24 cellular contexts compared by ENCODE assay signal in the genomic region with DNA sequence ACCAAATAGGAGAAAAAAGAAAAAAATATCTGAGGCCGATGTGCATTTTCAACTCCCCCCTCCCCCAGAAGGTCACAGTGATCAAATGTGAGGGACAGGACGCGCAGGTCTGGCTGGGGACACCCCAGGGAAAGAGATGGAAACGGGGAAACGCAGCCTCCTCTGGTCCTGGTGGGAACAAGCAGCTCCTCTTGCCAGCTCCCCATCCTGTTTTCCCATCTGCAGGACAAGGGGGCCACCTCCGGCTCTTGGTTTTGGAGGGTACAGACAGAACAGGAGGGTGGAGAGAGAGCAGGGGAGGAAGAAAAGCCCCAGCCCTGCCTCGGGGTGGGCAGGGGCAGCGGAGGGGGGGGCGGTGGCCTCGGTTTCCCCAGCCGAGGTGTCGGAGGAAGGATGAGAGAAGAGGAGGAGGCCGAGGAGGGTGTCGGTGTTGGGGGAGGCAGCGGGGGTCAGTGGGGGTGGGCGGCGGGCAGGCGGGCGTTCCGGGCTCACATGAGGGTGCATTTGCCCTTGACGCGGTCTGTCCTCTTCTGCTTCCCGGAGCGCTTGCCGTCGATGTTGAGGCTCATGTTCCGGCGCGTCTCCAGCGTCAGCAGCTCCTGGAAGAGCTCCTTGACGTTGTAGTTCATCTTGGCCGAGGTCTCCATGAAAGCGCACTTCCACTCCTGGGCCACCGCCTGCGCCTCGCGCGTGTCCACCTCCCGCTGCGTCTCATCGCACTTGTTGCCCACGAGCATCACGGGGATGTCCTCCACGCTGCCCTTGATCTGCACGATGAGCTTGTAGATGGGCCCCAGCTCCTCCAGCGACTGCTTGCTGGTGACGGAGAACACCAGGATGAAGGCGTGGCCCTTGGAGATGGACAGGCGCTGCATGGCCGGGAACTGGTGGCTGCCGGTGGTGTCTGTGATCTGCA.
"Had no signal": no experiment of that assay in that cellular context is flagged by ENCODE, and none has a peak within 500 bp of the region (broad histone marks: within the 10 kb centered on the region; RNA-seq: fewer than 3 reads in every experiment).

No MANE protein-coding gene starts in this region.

- H3K27ac ChIP-seq: Peyer's patch, RWPE1 had no signal

- H3K27ac Mint-ChIP-seq: activated B cell treated with CpG ODN at 0.5 μM for 24 hours; activated CD4-positive, alpha-beta T cell treated with anti-CD3 and anti-CD28 coated beads, Interleukin-2, amount 10 ng/mL, durations not matched to agents 24 days and 14 days; activated naive CD4-positive, alpha-beta T cell treated with anti-CD3 and anti-CD28 coated beads for 36 hours; activated naive CD8-positive, alpha-beta T cell; activated T-helper 17 cell treated with anti-CD3 and anti-CD28 coated beads, Interleukin-2, amount 50 U/mL, for 72 hours; T-cell had no signal

- H3K4me3 ChIP-seq: Peyer's patch had no signal

- H3K36me3 ChIP-seq: Peyer's patch had no signal

- H3K4me3 Mint-ChIP-seq: activated B cell treated with CpG ODN at 0.5 μM for 24 hours; activated CD4-positive, alpha-beta T cell treated with anti-CD3 and anti-CD28 coated beads, Interleukin-2, amount 10 ng/mL, durations not matched to agents 24 days and 14 days; activated naive CD4-positive, alpha-beta T cell treated with anti-CD3 and anti-CD28 coated beads for 36 hours; activated naive CD8-positive, alpha-beta T cell; activated T-cell treated with anti-CD3 and anti-CD28 coated beads, Interleukin-2, amount 50 U/mL, for 4 hours; activated T-helper 17 cell treated with anti-CD3 and anti-CD28 coated beads, Interleukin-2, amount 50 U/mL, for 72 hours; T-cell had no signal

- ATAC-seq: activated T-cell treated with anti-CD3 and anti-CD28 coated beads, Interleukin-2, amount 50 U/mL, for 4 hours; activated T-helper 17 cell treated with anti-CD3 and anti-CD28 coated beads, Interleukin-2, amount 50 U/mL, for 72 hours; T-cell had no signal

- FAIRE-seq: TTC549 had no signal

- DNase-seq: activated B cell treated with CpG ODN at 0.5 μM for 24 hours; activated CD4-positive, alpha-beta T cell treated with anti-CD3 and anti-CD28 coated beads for 1 hour; activated CD4-positive, alpha-beta T cell treated with anti-CD3 and anti-CD28 coated beads, Interleukin-2, amount 10 ng/mL, durations not matched to agents 24 days and 14 days; activated CD4-positive, alpha-beta T cell treated with anti-CD3 and anti-CD28 coated beads, Interleukin-2, amount 50 U/mL, for 48 hours; activated CD8-positive, alpha-beta memory T cell treated with anti-CD3 and anti-CD28 coated beads for 24 hours; activated gamma-delta T cell; activated naive CD4-positive, alpha-beta T cell treated with anti-CD3 and anti-CD28 coated beads for 36 hours; activated T-cell treated with anti-CD3 and anti-CD28 coated beads, Interleukin-2, amount 50 U/mL, for 4 hours; amygdala; Kasumi-1; NCI-H1105 treated with DMSO at 0.1 percent for 48 hours; NCI-H1436 treated with DMSO at 0.1 percent for 48 hours; NCI-H187; NCI-H2081; NCI-H510A treated with DMSO at 0.1 percent for 48 hours; Peyer's patch; SHP77 treated with DMSO at 0.1 percent for 48 hours; T-cell; T-helper 2 cell; T1000 had no signal

- H3K4me1 Mint-ChIP-seq: activated CD4-positive, alpha-beta T cell treated with anti-CD3 and anti-CD28 coated beads, Interleukin-2, amount 10 ng/mL, durations not matched to agents 24 days and 14 days; activated T-helper 17 cell treated with anti-CD3 and anti-CD28 coated beads, Interleukin-2, amount 50 U/mL, for 72 hours had no signal
